12 cellular contexts compared by ENCODE assay signal in genomic region chr17:77470330-77470786, GRCh38.
DNase-seq lines count a peak whose midpoint lies in the region; ATAC-seq and TF ChIP-seq lines count a peak whose summit lies in the region.
"Had no signal": no experiment of that assay in that cellular context is flagged by ENCODE, and none has a peak within 500 bp of the region (broad histone marks: within the 10 kb centered on the region; RNA-seq: fewer than 3 reads in every experiment).

No MANE protein-coding gene starts in this region.

- no peak overlapping the region; the same call in 1 of the 2 replicates for H3K56ac ChIP-seq in IMR-90 (ENCODE audit: extremely low read depth, insufficient read depth, low read length)

- dilution Hi-C loops in IMR-90 (cut with HindIII; ENCODE audit: low sequenced_read_pairs, unreplicated experiment), result no loop called here

- no peak overlapping the region for H3K9ac ChIP-seq in IMR-90 (ENCODE audit: low read depth, low read length)

- in situ Hi-C loops in IMR-90 (cut with MboI; ENCODE audit: low sequenced_read_pairs), result no loop called here

- peak overlapping the region; percentile 48; the same call in 1 of the 2 replicates for H4K91ac ChIP-seq in IMR-90 (ENCODE audit: insufficient read depth, low read depth, low read length)

- peaks cover 45 to 99% of the 10 kb centered on the region in 2 experiments for H3K79me1 ChIP-seq in IMR-90 (ENCODE audit: low read depth in 1 of 2, low read length in 2 of 2)

- TF ChIP-seq POLR2A in IMR-90 (IDR thresholded peaks at IDR 0.05; ENCODE audit: low read depth, low read length), result no peak
- no peak for TF ChIP-seq POLR2A in body of pancreas (IDR thresholded peaks at IDR 0.05)

- peak overlapping the region; percentile 33; the same call in 1 of the 2 replicates for H3K4ac ChIP-seq in IMR-90 (ENCODE audit: low read depth, low read length)

- peaks cover 63% of the 10 kb centered on the region for H3K36me3 Mint-ChIP-seq in CD4-positive, CD25-positive, alpha-beta regulatory T cell
- H3K36me3 Mint-ChIP-seq in brain (peaks cover 29% of the 10 kb centered on the region), nephron progenitor cell (ENCODE audit: low read depth) (peaks cover 30% of the 10 kb centered on the region)

- TF ChIP-seq RAD21 in IMR-90 (IDR thresholded peaks at IDR 0.05; ENCODE audit: low read length), result no peak

- H3K4me1 ChIP-seq in CD4-positive, CD25-positive, alpha-beta regulatory T cell (ENCODE audit: control insufficient read depth, insufficient read depth, low read length, poor library complexity, severe bottlenecking), result peaks cover 98% of the 10 kb centered on the region
- H3K4me1 ChIP-seq in IMR-90 (ENCODE audit: control insufficient read depth, insufficient read depth, low read length), result peaks cover 63% of the 10 kb centered on the region
- H3K4me1 ChIP-seq in body of pancreas, result peaks cover 61% of the 10 kb centered on the region

- H3K23ac ChIP-seq in IMR-90 (ENCODE audit: low read depth, low read length), result peak overlapping the region; percentile 36; the same call in 1 of the 2 replicates

- BruUV-seq in IMR-90 (replicated peaks; lab: Mats Ljungman, UMichigan), result TSS peak; percentile 14

- peak overlapping the region; percentile 33 for H3K4me3 ChIP-seq in CD4-positive, CD25-positive, alpha-beta regulatory T cell (ENCODE audit: low read depth, low read length)
- H3K4me3 ChIP-seq in IMR-90 (ENCODE audit: insufficient read depth, low read depth, low read length) (no peak overlapping the region), body of pancreas (no peak overlapping the region)
- H3K4me3 ChIP-seq: lower lobe of right lung, skin epidermis had no signal

- no peaks in the 10 kb centered on the region for H3K27me3 ChIP-seq in CD4-positive, CD25-positive, alpha-beta regulatory T cell (ENCODE audit: control insufficient read depth, insufficient read depth, low read length)
- H3K27me3 ChIP-seq in IMR-90 (ENCODE audit: control insufficient read depth, insufficient read depth, low read length), result no peaks in the 10 kb centered on the region
- no peaks in the 10 kb centered on the region for H3K27me3 ChIP-seq in body of pancreas

- intact Hi-C loops in IMR-90 (cut with micrococcal nuclease) (no loop called here), body of pancreas (cut with DNase I) (no loop called here)

- no peak overlapping the region for H3K4me2 ChIP-seq in IMR-90 (ENCODE audit: low read depth, low read length)

- no peak overlapping the region for H2BK15ac ChIP-seq in IMR-90 (ENCODE audit: low read depth, low read length)

- H3K14ac ChIP-seq in IMR-90 (replicated peaks; ENCODE audit: low read depth, low read length), result 0 out of 2 replicates have a peak overlapping the region, but pooled peaks have one; percentile 26

- no peak overlapping the region for H4K5ac ChIP-seq in IMR-90 (ENCODE audit: low read depth, low read length)

- no peak overlapping the region for H2AFZ ChIP-seq in IMR-90 (replicated peaks; ENCODE audit: low read length, poor library complexity)

- no peak for ATAC-seq in CD4-positive, CD25-positive, alpha-beta regulatory T cell (ENCODE audit: low read depth in 2 of 2)
- no peak for ATAC-seq in IMR-90 (ENCODE audit: low read depth)
- no peak for ATAC-seq in body of pancreas
- no peak for ATAC-seq in GM18909 (IDR thresholded peaks at IDR 0.05; ENCODE audit: poor library complexity, unreplicated experiment)
- no peak for ATAC-seq in GM21576 (IDR thresholded peaks at IDR 0.05; ENCODE audit: unreplicated experiment)
- ATAC-seq: lower lobe of right lung had no signal

- H3K27me3 Mint-ChIP-seq in CD4-positive, CD25-positive, alpha-beta regulatory T cell, result no peaks in the 10 kb centered on the region
- no peaks in the 10 kb centered on the region for H3K27me3 Mint-ChIP-seq in brain
- peaks cover 5% of the 10 kb centered on the region for H3K27me3 Mint-ChIP-seq in nephron progenitor cell (ENCODE audit: low read depth, poor library complexity)

- peaks cover 62% of the 10 kb centered on the region for H3K9me1 ChIP-seq in IMR-90 (ENCODE audit: insufficient read depth, low read length)

- peak overlapping the region; percentile 34 for H2BK5ac ChIP-seq in IMR-90 (ENCODE audit: low read depth, low read length, poor library complexity, severe bottlenecking)

- H2BK120ac ChIP-seq in IMR-90 (ENCODE audit: low read depth, low read length), result peak overlapping the region; percentile 13; the same call in 1 of the 2 replicates

- no peak overlapping the region for H2AK9ac ChIP-seq in IMR-90 (replicated peaks; ENCODE audit: low read depth, low read length, poor library complexity)

- H2AK5ac ChIP-seq in IMR-90 (ENCODE audit: low read depth, low read length), result peak overlapping the region; percentile 63

- peak overlapping the region in 3 of 4 donors; percentile 36 to 84 (median 76) for H3K4me3 Mint-ChIP-seq in CD4-positive, CD25-positive, alpha-beta regulatory T cell
- peak overlapping the region in 1 of 5 experiments; percentile 3 for H3K4me3 Mint-ChIP-seq in brain
- no peak overlapping the region for H3K4me3 Mint-ChIP-seq in nephron progenitor cell

- H4K8ac ChIP-seq in IMR-90 (ENCODE audit: low read depth in 2 of 2, low read length in 2 of 2), result peak overlapping the region; percentile 12 to 55; a peak in 2 of 4 replicates

- H3K27ac ChIP-seq in CD4-positive, CD25-positive, alpha-beta regulatory T cell (ENCODE audit: insufficient read depth, low read length, poor library complexity, severe bottlenecking), result peak overlapping the region; percentile 71
- no peak overlapping the region for H3K27ac ChIP-seq in IMR-90 (ENCODE audit: insufficient read depth, low read length)
- peak overlapping the region in 1 of 4 donors; percentile 67 for H3K27ac ChIP-seq in body of pancreas

- no peak for DNase-seq in CD4-positive, CD25-positive, alpha-beta regulatory T cell
- DNase-seq in IMR-90 (no peak), nephron progenitor cell (no peak), body of pancreas (no peak), SHP77 treated with DMSO at 0.1 percent for 48 hours (lab: John Stamatoyannopoulos, UW) (no peak)
- DNase-seq: DMS153, lower lobe of right lung, NCI-H748 treated with DMSO at 0.1 percent for 48 hours had no signal

- peaks cover 29 to 98% (median 68%) of the 10 kb centered on the region in 4 donors for H3K4me1 Mint-ChIP-seq in CD4-positive, CD25-positive, alpha-beta regulatory T cell
- H3K4me1 Mint-ChIP-seq in brain (peaks cover 97% of the 10 kb centered on the region), nephron progenitor cell (peaks cover 100% of the 10 kb centered on the region)

- POLR2A ChIA-PET in IMR-90 (lab: Charles Lee; ENCODE audit: unreplicated experiment), result no interaction called here

- H3K27ac Mint-ChIP-seq in CD4-positive, CD25-positive, alpha-beta regulatory T cell, result peak overlapping the region; percentile 27 to 98 (median 72)
- H3K27ac Mint-ChIP-seq in brain (peak overlapping the region; percentile 78 to 97 (median 88)), nephron progenitor cell (peak overlapping the region; percentile 97)

- H4K20me1 ChIP-seq in IMR-90 (ENCODE audit: insufficient read depth, low read length), result peaks cover 98% of the 10 kb centered on the region

- H3K36me3 ChIP-seq in CD4-positive, CD25-positive, alpha-beta regulatory T cell (ENCODE audit: control insufficient read depth, insufficient read depth, low read length), result peaks cover 44% of the 10 kb centered on the region
- H3K36me3 ChIP-seq in IMR-90 (ENCODE audit: control insufficient read depth, insufficient read depth, low read length) (peaks cover 15% of the 10 kb centered on the region; the same call in 1 of the 2 replicates), body of pancreas (replicated peaks in 1 of 2; ENCODE audit: insufficient read depth in 1 of 2, low read depth in 2 of 2) (no peaks in the 10 kb centered on the region)

- 96% methylated on average over 3 of the region's 3 CpGs; no CpG with 5 or more reads in 1 of the 2 experiments for WGBS in IMR-90 (ENCODE audit: extremely low coverage in 2 of 2, insufficient read length in 1 of 2), 2 experiments
- WGBS in body of pancreas, 2 donors, result 95 to 98% methylated on average over 3 of the region's 3 CpGs

- H3K18ac ChIP-seq in IMR-90 (ENCODE audit: low read depth, low read length), result no peak overlapping the region

- no peaks in the 10 kb centered on the region for H3K9me3 ChIP-seq in CD4-positive, CD25-positive, alpha-beta regulatory T cell (ENCODE audit: control insufficient read depth in 2 of 2, low read length in 2 of 2)
- H3K9me3 ChIP-seq in IMR-90 (ENCODE audit: control insufficient read depth, insufficient read depth, low read length), result no peaks in the 10 kb centered on the region
- no peaks in the 10 kb centered on the region for H3K9me3 ChIP-seq in body of pancreas
- H3K9me3 ChIP-seq: lower lobe of right lung had no signal

- peaks cover 0 to 5% (median 0%) of the 10 kb centered on the region in 7 donors for H3K9me3 Mint-ChIP-seq in CD4-positive, CD25-positive, alpha-beta regulatory T cell
- H3K9me3 Mint-ChIP-seq in brain (peaks cover 0 to 5% (median 0%) of the 10 kb centered on the region in 5 experiments), nephron progenitor cell (no peaks in the 10 kb centered on the region)

- no peak for TF ChIP-seq CTCF in IMR-90 (conservative IDR thresholded peaks at IDR 0.05; ENCODE audit: low read depth, low read length)
- no peak for TF ChIP-seq CTCF in brain (conservative IDR thresholded peaks at IDR 0.05)
- TF ChIP-seq CTCF in nephron progenitor cell (IDR thresholded peaks at IDR 0.05), result no peak
- no peak for TF ChIP-seq CTCF in body of pancreas (IDR thresholded peaks at IDR 0.05)

- no peak overlapping the region for H2BK20ac ChIP-seq in IMR-90 (ENCODE audit: low read depth, low read length)

- CTCF ChIA-PET in IMR-90 (lab: Yijun Ruan, JAX), result no interaction called here

TF ChIP-seq in IMR-90, 13 proteins besides CTCF, POLR2A, EP300 and RAD21 (continues in another document):
- TF ChIP-seq MAFK (IDR thresholded peaks at IDR 0.05; ENCODE audit: low read depth, low read length) (no peak), MXI1 (IDR thresholded peaks at IDR 0.05; ENCODE audit: borderline replicate concordance, low read depth, low read length) (no peak), RFX5 (IDR thresholded peaks at IDR 0.05; ENCODE audit: low read depth, low read length) (no peak), FOS (IDR thresholded peaks at IDR 0.05; ENCODE audit: low read depth, low read length) (no peak), SMC3 (IDR thresholded peaks at IDR 0.05; ENCODE audit: low read depth, low read length) (no peak), NFE2L2 (IDR thresholded peaks at IDR 0.05; ENCODE audit: low read depth, low read length) (no peak), MAZ (IDR thresholded peaks at IDR 0.05; ENCODE audit: borderline replicate concordance, low read depth, low read length) (no peak), ELK1 (IDR thresholded peaks at IDR 0.05; ENCODE audit: borderline replicate concordance, low read depth, low read length) (no peak)
